ENCODE assay signal across 23 cellular contexts in genomic region chr3:11563159-11563558, GRCh38.
DNase-seq lines count a peak whose midpoint lies in the region; ATAC-seq and TF ChIP-seq lines count a peak whose summit lies in the region.
"Had no signal": no experiment of that assay in that cellular context is flagged by ENCODE, and none has a peak within 500 bp of the region (broad histone marks: within the 10 kb centered on the region; RNA-seq: fewer than 3 reads in every experiment).

No MANE protein-coding gene starts in this region.

- H3K4me2 ChIP-seq in HCT116 (ENCODE audit: low read length), result no peak overlapping the region
- H3K4me2 ChIP-seq: KMS-11 had no signal

- TF ChIP-seq CTCF in HCT116 (IDR thresholded peaks at IDR 0.05 in 2 of 3, conservative IDR thresholded peaks at IDR 0.05 in 1 of 3; ENCODE audit: borderline replicate concordance in 1 of 3, insufficient read depth in 1 of 3, low read depth in 2 of 3, low read length in 2 of 3) (no peak), brain (conservative IDR thresholded peaks at IDR 0.05) (no peak), osteocyte (IDR thresholded peaks at IDR 0.05) (no peak)

- DNase-seq in D341Med (ENCODE audit: low spot score), result peak; percentile 18
- DNase-seq in HCT116 (ENCODE audit: low read depth, low spot score), result no peak
- DNase-seq in osteocyte (ENCODE audit: extremely low spot score, unreplicated experiment), result no peak
- no peak for DNase-seq in COLO829 (ENCODE audit: low spot score)
- DNase-seq in COLO668 (lab: John Stamatoyannopoulos, UW; ENCODE audit: unreplicated experiment), result no peak
- DNase-seq in NCI-H524 (lab: John Stamatoyannopoulos, UW), result no peak
- DNase-seq: activated CD4-positive, CD25-positive, alpha-beta regulatory T cell treated with anti-CD3 and anti-CD28 coated beads, Interleukin-2, amount 50 U/mL, for 72 hours; AML-193; anterior cingulate cortex; colonic mucosa; naive thymus-derived CD4-positive, alpha-beta T cell; NCI-H1048; NCI-H2081; NCI-H446 treated with DMSO at 0.1 percent for 48 hours; NK-92 treated with Interleukin-12 subunit alpha and Interleukin-12 subunit beta, amount 100 ng/mL, for 24 hours; stimulated activated CD4-positive, alpha-beta T cell treated with anti-CD3 and anti-CD28 coated beads, Interleukin-12 subunit alpha, Interleukin-12 subunit beta, amount 100 ng/mL, for 4 hours; T1000 had no signal

- CTCF ChIA-PET in HCT116 (lab: Charles Lee), result no interaction called here

- no peaks in the 10 kb centered on the region; the same call in 1 of the 2 replicates for H4K20me1 ChIP-seq in HCT116 (ENCODE audit: insufficient read depth)

- peaks cover 0 to 3% (median 2%) of the 10 kb centered on the region in 5 experiments for H3K9me3 Mint-ChIP-seq in brain
- no peaks in the 10 kb centered on the region for H3K9me3 Mint-ChIP-seq in osteocyte (ENCODE audit: unreplicated experiment)
- H3K9me3 Mint-ChIP-seq: activated T-helper 1 cell treated with anti-CD3 and anti-CD28 coated beads, Interleukin-12 subunit alpha, Interleukin-12 subunit beta, Interleukin-2, Interleukin-4 antibody, amounts not matched to agents 30 ng/mL and 10 ng/mL and 1 ng/mL, durations not matched to agents 14 hours and 24 hours and 36 hours; memory B cell; naive thymus-derived CD4-positive, alpha-beta T cell; stimulated activated memory B cell treated with anti-CD40 and anti-IgM and Interleukin-4, amounts not matched to agents 10 μg/mL and 1 μg/mL and 100 μg/mL, for 72 hours had no signal

- no peak for ATAC-seq in HCT116
- ATAC-seq: naive thymus-derived CD4-positive, alpha-beta T cell; stimulated activated memory B cell treated with anti-CD40 and anti-IgM and Interleukin-4, amounts not matched to agents 10 μg/mL and 1 μg/mL and 100 μg/mL, for 72 hours had no signal

- H3K79me2 ChIP-seq in HCT116 (ENCODE audit: insufficient read depth, low read length), result peaks cover 3% of the 10 kb centered on the region; the same call in 1 of the 2 replicates

- no peak for TF ChIP-seq RAD21 in HCT116 (IDR thresholded peaks at IDR 0.05; ENCODE audit: low read depth)

- H3K36me3 ChIP-seq in HCT116 (ENCODE audit: control insufficient read depth in 1 of 2, insufficient read depth in 2 of 2, low read length in 2 of 2), result no peaks in the 10 kb centered on the region; a peak in 1 of 4 replicates
- H3K36me3 ChIP-seq: colonic mucosa had no signal

- RAD21 ChIA-PET in HCT116 (lab: Charles Lee; ENCODE audit: low non-redundant PET in 1 of 2, low total read pairs in 2 of 2, uncharacterized antibody in 2 of 2, unreplicated experiment in 2 of 2), result no interaction called here

- H3K4me3 Mint-ChIP-seq in brain (no peak overlapping the region), osteocyte (ENCODE audit: unreplicated experiment) (no peak overlapping the region)
- H3K4me3 Mint-ChIP-seq: activated T-helper 1 cell treated with anti-CD3 and anti-CD28 coated beads, Interleukin-12 subunit alpha, Interleukin-12 subunit beta, Interleukin-2, Interleukin-4 antibody, amounts not matched to agents 30 ng/mL and 10 ng/mL and 1 ng/mL, durations not matched to agents 14 hours and 24 hours and 36 hours; memory B cell; naive thymus-derived CD4-positive, alpha-beta T cell; stimulated activated memory B cell treated with anti-CD40 and anti-IgM and Interleukin-4, amounts not matched to agents 10 μg/mL and 1 μg/mL and 100 μg/mL, for 72 hours had no signal

- H3K9me3 ChIP-seq in HCT116 (ENCODE audit: control insufficient read depth in 1 of 2, insufficient read depth in 1 of 2, low read depth in 1 of 2, low read length in 2 of 2), result no peaks in the 10 kb centered on the region
- H3K9me3 ChIP-seq: colonic mucosa, tibial artery had no signal

- no peak for TF ChIP-seq POLR2A in HCT116 (IDR thresholded peaks at IDR 0.05; ENCODE audit: borderline replicate concordance, extremely low read depth, insufficient read depth, insufficient read length)

- H3K4me3 ChIP-seq in HCT116 (replicated peaks in 1 of 2; ENCODE audit: low read depth in 1 of 2, low read length in 2 of 2), result no peak overlapping the region
- H3K4me3 ChIP-seq: colonic mucosa, tibial artery had no signal

- H3K9ac ChIP-seq in HCT116 (ENCODE audit: low read length), result no peak overlapping the region
- H3K9ac ChIP-seq: KMS-11 had no signal

- H3K27ac Mint-ChIP-seq in brain, result peak overlapping the region; percentile 3 to 91 (median 57)
- peak overlapping the region; percentile 64 for H3K27ac Mint-ChIP-seq in osteocyte (ENCODE audit: unreplicated experiment)
- H3K27ac Mint-ChIP-seq: activated T-helper 1 cell treated with anti-CD3 and anti-CD28 coated beads, Interleukin-12 subunit alpha, Interleukin-12 subunit beta, Interleukin-2, Interleukin-4 antibody, amounts not matched to agents 30 ng/mL and 10 ng/mL and 1 ng/mL, durations not matched to agents 14 hours and 24 hours and 36 hours; memory B cell; stimulated activated memory B cell treated with anti-CD40 and anti-IgM and Interleukin-4, amounts not matched to agents 10 μg/mL and 1 μg/mL and 100 μg/mL, for 72 hours had no signal

- H3K9me2 ChIP-seq in HCT116 (ENCODE audit: insufficient read depth), result no peaks in the 10 kb centered on the region

- POLR2A ChIA-PET in HCT116 (lab: Charles Lee), result no interaction called here

- no peak overlapping the region for H2AFZ ChIP-seq in HCT116 (ENCODE audit: low read depth, low read length, poor library complexity, severe bottlenecking)

- H3K27me3 Mint-ChIP-seq in brain, result no peaks in the 10 kb centered on the region
- no peaks in the 10 kb centered on the region for H3K27me3 Mint-ChIP-seq in osteocyte (ENCODE audit: unreplicated experiment)
- H3K27me3 Mint-ChIP-seq: memory B cell; naive thymus-derived CD4-positive, alpha-beta T cell; stimulated activated memory B cell treated with anti-CD40 and anti-IgM and Interleukin-4, amounts not matched to agents 10 μg/mL and 1 μg/mL and 100 μg/mL, for 72 hours had no signal

- H3K27me3 ChIP-seq in HCT116 (ENCODE audit: insufficient read depth, low read length), result no peaks in the 10 kb centered on the region
- H3K27me3 ChIP-seq: colonic mucosa, tibial artery had no signal

- BruUV-seq in HCT116 (replicated peaks; lab: Mats Ljungman, UMichigan), result TSS peak; percentile 35

- H3K36me3 Mint-ChIP-seq in brain (peaks cover 67% of the 10 kb centered on the region), osteocyte (ENCODE audit: unreplicated experiment) (peaks cover 31% of the 10 kb centered on the region)

- H3K4me1 Mint-ChIP-seq in brain, result peaks cover 71% of the 10 kb centered on the region
- peaks cover 61% of the 10 kb centered on the region for H3K4me1 Mint-ChIP-seq in osteocyte (ENCODE audit: unreplicated experiment)
- H3K4me1 Mint-ChIP-seq: stimulated activated memory B cell treated with anti-CD40 and anti-IgM and Interleukin-4, amounts not matched to agents 10 μg/mL and 1 μg/mL and 100 μg/mL, for 72 hours had no signal

- intact Hi-C loops in HCT116 (cut with micrococcal nuclease), result no loop called here

- H3K4me1 ChIP-seq in HCT116 (ENCODE audit: control insufficient read depth in 1 of 2, insufficient read depth in 2 of 2, low read length in 2 of 2), result peaks cover 8 to 12% of the 10 kb centered on the region in 2 experiments
- H3K4me1 ChIP-seq: colonic mucosa had no signal

- no peak overlapping the region for H3K27ac ChIP-seq in HCT116 (ENCODE audit: low read depth, low read length)
- H3K27ac ChIP-seq: colonic mucosa, KMS-11, tibial artery had no signal

TF ChIP-seq in HCT116, 20 proteins besides CTCF, POLR2A, EP300 and RAD21:
- TF ChIP-seq ZBTB33 (IDR thresholded peaks at IDR 0.05; ENCODE audit: extremely low read depth, insufficient replicate concordance, low read length) (no peak), JUND (IDR thresholded peaks at IDR 0.05) (no peak), EZH2phosphoT487 (IDR thresholded peaks at IDR 0.05; ENCODE audit: borderline replicate concordance) (no peak), EZH2 (IDR thresholded peaks at IDR 0.05) (no peak), CEBPB (IDR thresholded peaks at IDR 0.05; ENCODE audit: low read depth) (no peak), YY1 (IDR thresholded peaks at IDR 0.05; ENCODE audit: extremely low read depth, insufficient replicate concordance, low read depth, low read length) (no peak), EGR1 (IDR thresholded peaks at IDR 0.05; ENCODE audit: low read depth) (no peak), CBX3 (IDR thresholded peaks at IDR 0.05; ENCODE audit: low read depth) (no peak), MAX (IDR thresholded peaks at IDR 0.05) (no peak), TCF7L2 (IDR thresholded peaks at IDR 0.05; ENCODE audit: borderline replicate concordance, extremely low read depth, insufficient read depth, insufficient read length) (no peak), ATF3 (IDR thresholded peaks at IDR 0.05) (no peak), POLR2AphosphoS5 (IDR thresholded peaks at IDR 0.05; ENCODE audit: low read depth, low read length) (no peak), SP1 (IDR thresholded peaks at IDR 0.05; ENCODE audit: low read depth) (no peak), ELF1 (IDR thresholded peaks at IDR 0.05; ENCODE audit: borderline replicate concordance, low read depth) (no peak)
